35 cellular contexts compared by ENCODE assay signal in the genomic region with DNA sequence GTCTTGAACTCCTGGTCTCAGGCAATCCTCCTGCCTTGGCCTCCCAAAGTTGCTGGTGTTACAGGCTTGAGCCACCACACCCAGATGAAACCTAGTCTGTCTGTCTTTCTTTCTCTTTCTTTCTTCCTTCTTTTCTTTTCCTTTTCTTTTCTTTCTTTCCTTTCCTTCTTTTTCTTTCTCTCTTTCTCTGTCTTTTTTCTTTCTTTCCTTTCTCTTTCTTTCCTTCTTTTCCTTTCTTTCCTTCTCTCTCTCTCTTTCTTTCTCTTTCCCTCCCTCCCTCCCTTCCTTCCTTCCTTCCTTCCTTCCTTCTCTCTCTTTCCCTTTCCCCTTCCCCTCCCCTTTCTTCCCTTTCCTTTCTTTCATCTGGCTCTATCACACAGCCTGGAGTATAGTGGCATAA.
"Had no signal": no experiment of that assay in that cellular context is flagged by ENCODE, and none has a peak within 500 bp of the region (broad histone marks: within the 10 kb centered on the region; RNA-seq: fewer than 3 reads in every experiment).

No MANE protein-coding gene starts in this region.

- ATAC-seq: activated CD8-positive, alpha-beta T cell treated with anti-CD3 and anti-CD28 coated beads for 36 hours; activated naive CD4-positive, alpha-beta T cell treated with anti-CD3 and anti-CD28 coated beads, Interleukin-2, amount 50 U/mL, for 72 hours; activated T-cell treated with anti-CD3 and anti-CD28 coated beads, Interleukin-2, amount 50 U/mL, for 4 hours; activated T-cell treated with anti-CD3 and anti-CD28 coated beads, Interleukin-2, amount 50 U/mL, for 72 hours; activated T-helper 17 cell treated with anti-CD3 and anti-CD28 coated beads, Interleukin-2, amount 50 U/mL, for 72 hours had no signal

- H3K9me3 Mint-ChIP-seq: activated B cell treated with CpG ODN at 0.5 μM for 24 hours; activated CD4-positive, alpha-beta memory T cell treated with anti-CD3 and anti-CD28 coated beads for 36 hours; activated CD4-positive, alpha-beta T cell treated with anti-CD3 and anti-CD28 coated beads, Interleukin-2, amount 10 ng/mL, durations not matched to agents 24 days and 14 days; activated CD8-positive, alpha-beta T cell treated with anti-CD3 and anti-CD28 coated beads for 36 hours; activated naive CD4-positive, alpha-beta T cell treated with anti-CD3 and anti-CD28 coated beads for 36 hours; activated naive CD8-positive, alpha-beta T cell treated with anti-CD3 and anti-CD28 coated beads for 36 hours; activated T-cell treated with anti-CD3 and anti-CD28 coated beads, Interleukin-2, amount 50 U/mL, for 4 hours; activated T-cell treated with anti-CD3 and anti-CD28 coated beads, Interleukin-2, amount 50 U/mL, for 72 hours; activated T-helper 1 cell treated with anti-CD3 and anti-CD28 coated beads, Interleukin-12 subunit alpha, Interleukin-12 subunit beta, Interleukin-2, Interleukin-4 antibody, amounts not matched to agents 30 ng/mL and 10 ng/mL and 1 ng/mL, durations not matched to agents 14 hours and 24 hours and 36 hours; activated T-helper 17 cell treated with anti-CD3 and anti-CD28 coated beads, Interleukin-2, amount 50 U/mL, for 72 hours; T-helper 2 cell treated with Interferon-gamma antibody and Interleukin-4, amounts not matched to agents 5 μg/mL and 100 μg/mL, for 36 hours had no signal

- H3K36me3 ChIP-seq: adrenal gland, cardiac muscle cell, colonic mucosa had no signal

- H3K27me3 Mint-ChIP-seq: activated B cell treated with CpG ODN at 0.5 μM for 24 hours; activated CD4-positive, alpha-beta T cell treated with anti-CD3 and anti-CD28 coated beads, Interleukin-2, amount 10 ng/mL, durations not matched to agents 24 days and 14 days; activated CD8-positive, alpha-beta T cell treated with anti-CD3 and anti-CD28 coated beads for 36 hours; activated T-helper 17 cell treated with anti-CD3 and anti-CD28 coated beads, Interleukin-2, amount 50 U/mL, for 72 hours; central memory CD8-positive, alpha-beta T cell had no signal

- H3K4me3 Mint-ChIP-seq: activated B cell treated with CpG ODN at 0.5 μM for 24 hours; activated CD4-positive, alpha-beta memory T cell treated with anti-CD3 and anti-CD28 coated beads for 36 hours; activated CD4-positive, alpha-beta T cell treated with anti-CD3 and anti-CD28 coated beads, Interleukin-2, amount 10 ng/mL, durations not matched to agents 24 days and 14 days; activated CD8-positive, alpha-beta T cell treated with anti-CD3 and anti-CD28 coated beads for 36 hours; activated naive CD4-positive, alpha-beta T cell treated with anti-CD3 and anti-CD28 coated beads for 36 hours; activated naive CD8-positive, alpha-beta T cell treated with anti-CD3 and anti-CD28 coated beads for 36 hours; activated T-cell treated with anti-CD3 and anti-CD28 coated beads, Interleukin-2, amount 50 U/mL, for 4 hours; activated T-cell treated with anti-CD3 and anti-CD28 coated beads, Interleukin-2, amount 50 U/mL, for 72 hours; activated T-helper 1 cell treated with anti-CD3 and anti-CD28 coated beads, Interleukin-12 subunit alpha, Interleukin-12 subunit beta, Interleukin-2, Interleukin-4 antibody, amounts not matched to agents 30 ng/mL and 10 ng/mL and 1 ng/mL, durations not matched to agents 14 hours and 24 hours and 36 hours; activated T-helper 17 cell treated with anti-CD3 and anti-CD28 coated beads, Interleukin-2, amount 50 U/mL, for 72 hours; central memory CD8-positive, alpha-beta T cell; T-helper 2 cell treated with Interferon-gamma antibody and Interleukin-4, amounts not matched to agents 5 μg/mL and 100 μg/mL, for 36 hours had no signal

- H3K27me3 ChIP-seq: adrenal gland, body of pancreas, cardiac muscle cell, colonic mucosa had no signal

- H3K4me3 ChIP-seq: adrenal gland, body of pancreas, cardiac muscle cell, colonic mucosa had no signal

- DNase-seq: activated B cell treated with CpG ODN at 0.5 μM for 24 hours; activated CD4-positive, alpha-beta memory T cell treated with anti-CD3 and anti-CD28 coated beads for 36 hours; activated CD4-positive, alpha-beta T cell treated with anti-CD3 and anti-CD28 coated beads for 4 hours; activated CD4-positive, alpha-beta T cell treated with anti-CD3 and anti-CD28 coated beads, Interleukin-2, amount 10 ng/mL, durations not matched to agents 24 days and 14 days; activated CD4-positive, alpha-beta T cell treated with anti-CD3 and anti-CD28 coated beads, Interleukin-2, amount 50 U/mL, for 1 hour; activated CD4-positive, alpha-beta T cell treated with anti-CD3 and anti-CD28 coated beads, Interleukin-2, amount 50 U/mL, for 4 hours; activated CD4-positive, CD25-positive, alpha-beta regulatory T cell treated with anti-CD3 and anti-CD28 coated beads, Interleukin-2, amount 50 U/mL, for 72 hours; activated CD8-positive, alpha-beta memory T cell treated with anti-CD3 and anti-CD28 coated beads, Interleukin-2, amount 50 U/mL, for 4 hours; activated CD8-positive, alpha-beta T cell treated with anti-CD3 and anti-CD28 coated beads for 36 hours; activated effector memory CD4-positive, alpha-beta T cell treated with anti-CD3 and anti-CD28 coated beads, Interleukin-2, amount 50 U/mL, for 16 hours; activated gamma-delta T cell treated with Interleukin-2 at 50 U/mL for 16 hours; activated naive CD4-positive, alpha-beta T cell; activated naive CD4-positive, alpha-beta T cell treated with anti-CD3 and anti-CD28 coated beads for 36 hours; activated naive CD4-positive, alpha-beta T cell treated with anti-CD3 and anti-CD28 coated beads, Interleukin-2, amount 50 U/mL, for 16 hours; activated naive CD8-positive, alpha-beta T cell treated with anti-CD3 and anti-CD28 coated beads for 36 hours; activated T-cell treated with anti-CD3 and anti-CD28 coated beads for 4 hours; activated T-cell treated with anti-CD3 and anti-CD28 coated beads, Interleukin-2, amount 50 U/mL, for 1 hour; activated T-cell treated with anti-CD3 and anti-CD28 coated beads, Interleukin-2, amount 50 U/mL, for 4 hours; activated T-cell treated with anti-CD3 and anti-CD28 coated beads, Interleukin-2, amount 50 U/mL, for 72 hours; adrenal gland; amniotic stem cell; aorta; body of pancreas; caudate nucleus; cerebellar nuclear complex; colonic mucosa; T-helper 2 cell; T-helper 9 cell had no signal

- H3K4me1 Mint-ChIP-seq: activated B cell treated with CpG ODN at 0.5 μM for 24 hours; activated CD4-positive, alpha-beta T cell treated with anti-CD3 and anti-CD28 coated beads, Interleukin-2, amount 10 ng/mL, durations not matched to agents 24 days and 14 days; activated naive CD8-positive, alpha-beta T cell treated with anti-CD3 and anti-CD28 coated beads for 36 hours; activated T-helper 17 cell treated with anti-CD3 and anti-CD28 coated beads, Interleukin-2, amount 50 U/mL, for 72 hours; central memory CD8-positive, alpha-beta T cell had no signal

- H3K4me1 ChIP-seq: adrenal gland, colonic mucosa had no signal

- H3K27ac ChIP-seq: adrenal gland, cardiac muscle cell, colonic mucosa, VCaP had no signal

- H3K9me3 ChIP-seq: adrenal gland, body of pancreas, colonic mucosa had no signal

- H3K27ac Mint-ChIP-seq: activated B cell treated with CpG ODN at 0.5 μM for 24 hours; activated CD4-positive, alpha-beta memory T cell treated with anti-CD3 and anti-CD28 coated beads for 36 hours; activated CD4-positive, alpha-beta T cell treated with anti-CD3 and anti-CD28 coated beads, Interleukin-2, amount 10 ng/mL, durations not matched to agents 24 days and 14 days; activated CD8-positive, alpha-beta T cell treated with anti-CD3 and anti-CD28 coated beads for 36 hours; activated naive CD4-positive, alpha-beta T cell treated with anti-CD3 and anti-CD28 coated beads for 36 hours; activated naive CD4-positive, alpha-beta T cell treated with anti-CD3 and anti-CD28 coated beads, Interleukin-2, amount 50 U/mL, for 72 hours; activated naive CD8-positive, alpha-beta T cell treated with anti-CD3 and anti-CD28 coated beads for 36 hours; activated T-cell treated with anti-CD3 and anti-CD28 coated beads, Interleukin-2, amount 50 U/mL, for 72 hours; activated T-helper 1 cell treated with anti-CD3 and anti-CD28 coated beads, Interleukin-12 subunit alpha, Interleukin-12 subunit beta, Interleukin-2, Interleukin-4 antibody, amounts not matched to agents 30 ng/mL and 10 ng/mL and 1 ng/mL, durations not matched to agents 14 hours and 24 hours and 36 hours; activated T-helper 17 cell treated with anti-CD3 and anti-CD28 coated beads, Interleukin-2, amount 50 U/mL, for 72 hours; T-helper 2 cell treated with Interferon-gamma antibody and Interleukin-4, amounts not matched to agents 5 μg/mL and 100 μg/mL, for 36 hours had no signal
